9 cellular contexts compared by ENCODE assay signal in genomic region chr3:126287171-126287535, GRCh38.
DNase-seq lines count a peak whose midpoint lies in the region; TF ChIP-seq lines count a peak whose summit lies in the region.
"Had no signal": no experiment of that assay in that cellular context is flagged by ENCODE, and none has a peak within 500 bp of the region (broad histone marks: within the 10 kb centered on the region; RNA-seq: fewer than 3 reads in every experiment).

No MANE protein-coding gene starts in this region.

- H3K23ac ChIP-seq in mesendoderm (ENCODE audit: low read length), result no peak overlapping the region

- H3K4ac ChIP-seq in mesendoderm (ENCODE audit: low read depth, low read length), result no peak overlapping the region

- H3K4me1 ChIP-seq in NT2/D1 (ENCODE audit: insufficient read depth, insufficient read length), result peaks cover 7% of the 10 kb centered on the region
- H3K4me1 ChIP-seq in mesendoderm (ENCODE audit: control insufficient read depth, low read depth, low read length), result no peaks in the 10 kb centered on the region
- H3K4me1 ChIP-seq in tibial artery, result peaks cover 0 to 32% (median 22%) of the 10 kb centered on the region in 4 donors

- H3K4me3 ChIP-seq in NT2/D1 (ENCODE audit: insufficient read length, low read depth) (peak overlapping the region; percentile 25), mesendoderm (ENCODE audit: low read length) (no peak overlapping the region), tibial artery (peak overlapping the region; percentile 51 to 64)

- intact Hi-C loops in tibial artery (cut with DNase I; ENCODE audit: low total_unique reads), result loop anchor here (5.0 kb wide), 1 partner anchor 70 kb away; the partner anchor contains the start of gene KLF15

- H3K79me1 ChIP-seq in mesendoderm (ENCODE audit: low read length), result no peaks in the 10 kb centered on the region

- peak overlapping the region; percentile 80 for H3K56ac ChIP-seq in mesendoderm (ENCODE audit: low read length)

- H3K9me3 ChIP-seq in NT2/D1 (ENCODE audit: insufficient read depth, low read length) (peaks cover 6% of the 10 kb centered on the region; the same call in 1 of the 2 replicates), tibial artery (no peaks in the 10 kb centered on the region)

- H3K4me2 ChIP-seq in mesendoderm (ENCODE audit: low read length), result peak overlapping the region; percentile 47

- no peak for TF ChIP-seq CTCF in tibial artery (IDR thresholded peaks at IDR 0.05)

- H3K18ac ChIP-seq in mesendoderm (ENCODE audit: low read length), result no peak overlapping the region

- H3K9ac ChIP-seq in NT2/D1 (ENCODE audit: insufficient read length, low read depth) (peak overlapping the region; percentile 76), mesendoderm (ENCODE audit: low read length) (peak overlapping the region; percentile 68)

- H2BK15ac ChIP-seq in mesendoderm (replicated peaks; ENCODE audit: low read depth), result no peak overlapping the region

- no peak overlapping the region for H4K5ac ChIP-seq in mesendoderm (ENCODE audit: low read length)

- H4K8ac ChIP-seq in mesendoderm (ENCODE audit: low read depth, low read length), result no peak overlapping the region

- WGBS in mesendoderm (ENCODE audit: extremely low coverage, insufficient coverage, low lambda C conversion rate), result no CpG with 5 or more reads among the region's 7 CpGs

- H3K27ac ChIP-seq in epithelial cell of prostate, result peak overlapping the region; percentile 60
- no peak overlapping the region for H3K27ac ChIP-seq in mesendoderm (ENCODE audit: low read depth, low read length)
- H3K27ac ChIP-seq in tibial artery, result peak overlapping the region; percentile 90 to 92

- H2BK5ac ChIP-seq in mesendoderm (ENCODE audit: low read length), result no peak overlapping the region

- DNase-seq in NT2/D1 (ENCODE audit: low read depth, low spot score), result no peak
- DNase-seq in epithelial cell of prostate (ENCODE audit: low read depth, low spot score), result no peak
- DNase-seq in mesendoderm, result no peak
- no peak for DNase-seq in tibial artery
- no peak for DNase-seq in D341Med (ENCODE audit: low spot score)
- no peak for DNase-seq in NCI-H2171 (lab: John Stamatoyannopoulos, UW)
- no peak for DNase-seq in NCI-H2081 treated with DMSO at 0.1 percent for 48 hours (lab: John Stamatoyannopoulos, UW)
- no peak for DNase-seq in NCI-H1417 treated with DMSO at 0.1 percent for 48 hours (lab: John Stamatoyannopoulos, UW)
- DNase-seq: SHP77 treated with DMSO at 0.1 percent for 48 hours had no signal

- no peak overlapping the region for H2AK5ac ChIP-seq in mesendoderm (ENCODE audit: low read length)

- no peaks in the 10 kb centered on the region for H3K79me2 ChIP-seq in mesendoderm (ENCODE audit: control insufficient read depth, insufficient read depth, low read length)

- H3K36me3 ChIP-seq in NT2/D1 (ENCODE audit: insufficient read depth, insufficient read length, low read length) (no peaks in the 10 kb centered on the region), mesendoderm (ENCODE audit: control insufficient read depth, insufficient read depth, low read length) (no peaks in the 10 kb centered on the region), tibial artery (no peaks in the 10 kb centered on the region)

- H2BK120ac ChIP-seq in mesendoderm (ENCODE audit: low read depth, low read length), result no peak overlapping the region

- peaks cover 16% of the 10 kb centered on the region for H3K27me3 ChIP-seq in NT2/D1 (ENCODE audit: insufficient read depth, insufficient read length)
- H3K27me3 ChIP-seq in mesendoderm (ENCODE audit: insufficient read depth, low read length, poor library complexity), result no peaks in the 10 kb centered on the region
- H3K27me3 ChIP-seq in tibial artery, result no peaks in the 10 kb centered on the region
